In the genomic region with DNA sequence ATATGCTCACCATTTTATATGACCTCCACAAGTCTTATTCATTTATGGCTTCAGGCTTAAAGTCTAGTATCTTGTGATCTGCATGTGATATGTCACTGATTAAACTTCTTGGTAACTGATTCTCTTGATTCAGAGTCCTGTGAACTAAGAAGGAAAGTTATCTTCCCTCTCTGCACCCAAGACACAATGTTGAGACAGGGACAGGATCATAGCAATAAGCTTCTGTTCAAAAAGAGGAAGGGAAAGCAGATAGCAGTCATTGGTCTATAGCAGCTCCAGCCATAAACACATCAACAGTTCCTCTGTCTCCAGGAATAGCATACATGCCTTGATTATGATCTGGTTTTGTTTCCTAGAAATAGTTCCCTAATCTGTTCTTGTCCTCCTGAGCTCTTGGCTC, we compare ENCODE assay signal across 11 cellular contexts.
DNase-seq lines count a peak whose midpoint lies in the region; ATAC-seq and TF ChIP-seq lines count a peak whose summit lies in the region.
"Had no signal": no experiment of that assay in that cellular context is flagged by ENCODE, and none has a peak within 500 bp of the region (broad histone marks: within the 10 kb centered on the region; RNA-seq: fewer than 3 reads in every experiment).

No MANE protein-coding gene starts in this region.

- no peaks in the 10 kb centered on the region for H3K4me1 Mint-ChIP-seq in T-cell

- no peaks in the 10 kb centered on the region for H3K27me3 ChIP-seq in vagina

- no peak for TF ChIP-seq CTCF in vagina (IDR thresholded peaks at IDR 0.05)

- ATAC-seq in GM19397 (IDR thresholded peaks at IDR 0.05; ENCODE audit: unreplicated experiment): peak; percentile 69
- ATAC-seq in HG03066 (IDR thresholded peaks at IDR 0.05; ENCODE audit: low read depth, unreplicated experiment): peak; percentile 81
- no peak for ATAC-seq in T-cell (replicated peaks in 1 of 4)

- DNase-seq in Ammon's horn (ENCODE audit: low spot score): peak; percentile 67
- peak; percentile 15 for DNase-seq in SKM-1 (lab: John Stamatoyannopoulos, UW; ENCODE audit: unreplicated experiment)
- DNase-seq in stimulated activated CD4-positive, alpha-beta T cell treated with anti-CD3 and anti-CD28 coated beads, Interleukin-15, amount 100 ng/mL, for 24 hours: no peak
- DNase-seq in NCI-H1930 (lab: John Stamatoyannopoulos, UW): no peak
- DNase-seq in T-cell: no peak
- DNase-seq in vagina (ENCODE audit: extremely low spot score in 2 of 2): no peak
- DNase-seq: ACHN; activated naive CD4-positive, alpha-beta T cell treated with anti-CD3 and anti-CD28 coated beads, Interleukin-2, amount 50 U/mL, for 16 hours; mesenchymal stem cell had no signal

- H3K9me3 Mint-ChIP-seq in T-cell: peaks cover 0 to 3% (median 0%) of the 10 kb centered on the region in 3 donors

- H3K27me3 Mint-ChIP-seq in T-cell: peaks cover 25 to 35% of the 10 kb centered on the region in 2 donors

- H3K9me3 ChIP-seq in vagina: no peaks in the 10 kb centered on the region

- CTCF ChIA-PET in T-cell (lab: Charles Lee): no interaction called here

- POLR2A ChIA-PET in T-cell (lab: Charles Lee): no interaction called here

- no peak overlapping the region for H3K4me3 Mint-ChIP-seq in T-cell

- H3K36me3 Mint-ChIP-seq in T-cell: no peaks in the 10 kb centered on the region

- no peak overlapping the region for H3K4me3 ChIP-seq in vagina

- no peak overlapping the region for H3K27ac ChIP-seq in vagina

- TF ChIP-seq POLR2A in vagina (IDR thresholded peaks at IDR 0.05): no peak

- no peaks in the 10 kb centered on the region for H3K4me1 ChIP-seq in vagina

- intact Hi-C loops in vagina (cut with DNase I): no loop called here

- no peak overlapping the region for H3K27ac Mint-ChIP-seq in T-cell

- H3K36me3 ChIP-seq in vagina: no peaks in the 10 kb centered on the region

Comparison
In these comparisons a context has a peak if more than half of its experiments do, and no peak if none do; other contexts are left out.
1. DNase-seq: peak in Ammon's horn (single experiment) and SKM-1 (single experiment); none in stimulated activated CD4-positive, alpha-beta T cell treated with anti-CD3 and anti-CD28 coated beads, Interleukin-15, amount 100 ng/mL, for 24 hours (single experiment), NCI-H1930 (0 of 2), T-cell (0 of 34) and vagina (0 of 2).
2. ATAC-seq: peak in GM19397 (single experiment) and HG03066 (single experiment); none in T-cell (0 of 4).